Comparison of ENCODE assay signal across 2 cellular contexts in genomic region chr3:52463420-52463819, GRCh38.
A peak's percentile ranks its signal among the peaks of the same experiment; 100 is the strongest.
TF ChIP-seq lines count a peak whose summit lies in the region.

No MANE protein-coding gene starts in this region.

TF ChIP-seq in GM12878, 131 proteins besides CTCF, POLR2A, EP300 and RAD21:
- TF ChIP-seq GABPA (IDR thresholded peaks at IDR 0.05; ENCODE audit: low read depth) (no peak), ZNF384 (IDR thresholded peaks at IDR 0.05; ENCODE audit: borderline replicate concordance, low read depth, low read length) (0 out of 2 replicates have a peak, but pooled peaks have one; percentile 11)
- TF ChIP-seq, protein P1, sequence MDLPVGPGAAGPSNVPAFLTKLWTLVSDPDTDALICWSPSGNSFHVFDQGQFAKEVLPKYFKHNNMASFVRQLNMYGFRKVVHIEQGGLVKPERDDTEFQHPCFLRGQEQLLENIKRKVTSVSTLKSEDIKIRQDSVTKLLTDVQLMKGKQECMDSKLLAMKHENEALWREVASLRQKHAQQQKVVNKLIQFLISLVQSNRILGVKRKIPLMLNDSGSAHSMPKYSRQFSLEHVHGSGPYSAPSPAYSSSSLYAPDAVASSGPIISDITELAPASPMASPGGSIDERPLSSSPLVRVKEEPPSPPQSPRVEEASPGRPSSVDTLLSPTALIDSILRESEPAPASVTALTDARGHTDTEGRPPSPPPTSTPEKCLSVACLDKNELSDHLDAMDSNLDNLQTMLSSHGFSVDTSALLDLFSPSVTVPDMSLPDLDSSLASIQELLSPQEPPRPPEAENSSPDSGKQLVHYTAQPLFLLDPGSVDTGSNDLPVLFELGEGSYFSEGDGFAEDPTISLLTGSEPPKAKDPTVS (IDR thresholded peaks at IDR 0.05; ENCODE audit: low read depth, low read length) = no peak

TF ChIP-seq in SK-N-SH, 30 proteins besides CTCF, POLR2A, EP300 and RAD21:
- no peak for TF ChIP-seq MXI1 (IDR thresholded peaks at IDR 0.05; ENCODE audit: low read depth, low read length)
